Comparison of ENCODE assay signal across 1 cellular context in the genomic region with DNA sequence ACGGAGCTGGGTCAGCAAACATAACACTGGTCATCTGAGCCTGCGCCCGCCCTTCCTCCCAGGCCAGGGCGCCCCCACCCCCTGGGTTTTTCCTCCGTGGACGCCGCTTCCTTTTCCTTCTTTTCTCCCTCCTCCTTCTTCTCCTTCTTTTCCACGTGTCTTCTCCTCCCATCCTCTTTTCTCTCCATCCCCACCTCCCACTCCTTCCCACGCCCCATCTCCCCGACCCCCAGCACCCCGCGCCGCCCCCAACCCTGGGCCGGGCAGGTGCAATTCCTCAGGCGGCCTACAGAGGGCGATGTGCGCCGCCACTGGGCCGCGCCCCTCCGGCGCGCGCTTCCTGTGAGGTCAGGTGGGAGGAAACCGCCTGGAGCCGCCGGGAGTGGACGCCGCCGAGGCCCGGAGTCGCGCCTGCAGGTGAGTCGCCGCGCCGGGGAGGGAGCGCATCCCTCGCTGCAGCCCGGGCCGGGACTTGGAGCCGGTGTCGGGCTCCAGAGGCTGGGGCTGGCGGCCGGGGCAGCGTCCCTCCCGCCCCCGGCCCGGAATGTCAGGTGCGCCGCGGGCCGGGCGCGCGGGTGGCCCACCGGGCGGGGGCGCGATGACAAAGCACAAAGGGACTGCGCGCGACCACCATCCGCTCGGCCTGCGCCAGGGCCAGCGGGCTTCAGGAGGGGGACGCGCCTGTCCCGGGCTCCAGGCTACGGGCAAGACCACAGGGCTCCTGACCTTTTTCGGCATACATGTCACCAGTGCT.
A peak's percentile ranks its signal among the peaks of the same experiment; 100 is the strongest.
TF ChIP-seq lines count a peak whose summit lies in the region.

A gene with protein sequence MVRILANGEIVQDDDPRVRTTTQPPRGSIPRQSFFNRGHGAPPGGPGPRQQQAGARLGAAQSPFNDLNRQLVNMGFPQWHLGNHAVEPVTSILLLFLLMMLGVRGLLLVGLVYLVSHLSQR (plus strand): TSS at position 351 of the 754 bp plus-strand sequence. CDS start 1,497 bp downstream, outside the sequence.

TF ChIP-seq in K562, 482 proteins besides CTCF, POLR2A, EP300 and RAD21 (continued from another document and continues in another):
- TF ChIP-seq, protein P1, sequence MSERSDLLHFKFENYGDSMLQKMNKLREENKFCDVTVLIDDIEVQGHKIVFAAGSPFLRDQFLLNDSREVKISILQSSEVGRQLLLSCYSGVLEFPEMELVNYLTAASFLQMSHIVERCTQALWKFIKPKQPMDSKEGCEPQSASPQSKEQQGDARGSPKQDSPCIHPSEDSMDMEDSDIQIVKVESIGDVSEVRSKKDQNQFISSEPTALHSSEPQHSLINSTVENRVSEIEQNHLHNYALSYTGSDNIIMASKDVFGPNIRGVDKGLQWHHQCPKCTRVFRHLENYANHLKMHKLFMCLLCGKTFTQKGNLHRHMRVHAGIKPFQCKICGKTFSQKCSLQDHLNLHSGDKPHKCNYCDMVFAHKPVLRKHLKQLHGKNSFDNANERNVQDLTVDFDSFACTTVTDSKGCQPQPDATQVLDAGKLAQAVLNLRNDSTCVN (CRISPR knock-in tag; IDR thresholded peaks at IDR 0.05) = 0 out of 2 replicates have a peak, but pooled peaks have one; percentile 85
- TF ChIP-seq PHB2 (IDR thresholded peaks at IDR 0.05; ENCODE audit: low read depth) (peak; percentile 40; the same call in 1 of the 2 replicates), FOXP1 (CRISPR knock-in tag; IDR thresholded peaks at IDR 0.05) (0 out of 2 replicates have a peak, but pooled peaks have one; percentile 38), NR3C1 (CRISPR knock-in tag; IDR thresholded peaks at IDR 0.05) (peak; percentile 44; the same call in 1 of the 2 replicates), KDM5B (IDR thresholded peaks at IDR 0.05; ENCODE audit: insufficient replicate concordance, low read depth, low read length) (peak; percentile 45), PTBP1 (IDR thresholded peaks at IDR 0.05; ENCODE audit: low read depth, low read length) (no peak), ATF7 (IDR thresholded peaks at IDR 0.05) (0 out of 2 replicates have a peak, but pooled peaks have one; percentile 40), XRCC5 (IDR thresholded peaks at IDR 0.05; ENCODE audit: low read depth, low read length) (peak; percentile 20; the same call in 1 of the 2 replicates), L3MBTL2 (IDR thresholded peaks at IDR 0.05) (peak; percentile 89), ZNF707 (CRISPR knock-in tag; conservative IDR thresholded peaks at IDR 0.05) (no peak), ZEB2 (IDR thresholded peaks at IDR 0.05) (peak; percentile 61), NRF1 (conservative IDR thresholded peaks at IDR 0.05 in 1 of 2, IDR thresholded peaks at IDR 0.05 in 1 of 2) (peak in 1 of 2 experiments; percentile 44; a peak in 3 of 4 replicates), HLTF (IDR thresholded peaks at IDR 0.05) (peak; percentile 89; the same call in 1 of the 2 replicates), ETV1 (tag; conservative IDR thresholded peaks at IDR 0.05; ENCODE audit: low read depth) (peak; percentile 44; the same call in 1 of the 2 replicates), CTBP1 (IDR thresholded peaks at IDR 0.05; ENCODE audit: borderline replicate concordance) (peak; percentile 88), RBBP5 (IDR thresholded peaks at IDR 0.05; ENCODE audit: borderline replicate concordance, insufficient read depth, low read length, poor library complexity, severe bottlenecking) (peak; percentile 65), TEAD4 (IDR thresholded peaks at IDR 0.05; ENCODE audit: low read length) (no peak), TEAD4 (CRISPR knock-in tag; IDR thresholded peaks at IDR 0.05; ENCODE audit: borderline replicate concordance) (no peak), CXXC5 (CRISPR knock-in tag; IDR thresholded peaks at IDR 0.05) (peak; percentile 82), MAZ (CRISPR knock-in tag; conservative IDR thresholded peaks at IDR 0.05 in 1 of 2, IDR thresholded peaks at IDR 0.05 in 1 of 2) (peak in 1 of 2 experiments; percentile 81; a peak in 2 of 4 replicates), TAF1 (IDR thresholded peaks at IDR 0.05; ENCODE audit: control insufficient read depth, extremely low read depth, insufficient read depth, low read length, severe bottlenecking) (peak; percentile 27), CC2D1A (IDR thresholded peaks at IDR 0.05) (0 out of 2 replicates have a peak, but pooled peaks have one; percentile 45), EGR1 (conservative IDR thresholded peaks at IDR 0.05) (peak; percentile 82), NCOR1 (IDR thresholded peaks at IDR 0.05) (no peak), MCM2 (IDR thresholded peaks at IDR 0.05; ENCODE audit: low read depth) (no peak), LARP7 (IDR thresholded peaks at IDR 0.05) (peak; percentile 72; the same call in 1 of the 2 replicates), OTX1 (CRISPR knock-in tag; IDR thresholded peaks at IDR 0.05) (peak; percentile 64; the same call in 1 of the 2 replicates), RB1 (IDR thresholded peaks at IDR 0.05; ENCODE audit: low read depth) (peak; percentile 82), SAP30 (IDR thresholded peaks at IDR 0.05; ENCODE audit: borderline replicate concordance, insufficient read depth, low read depth, low read length, poor library complexity, severe bottlenecking) (peak; percentile 31)
- TF ChIP-seq, protein P2, sequence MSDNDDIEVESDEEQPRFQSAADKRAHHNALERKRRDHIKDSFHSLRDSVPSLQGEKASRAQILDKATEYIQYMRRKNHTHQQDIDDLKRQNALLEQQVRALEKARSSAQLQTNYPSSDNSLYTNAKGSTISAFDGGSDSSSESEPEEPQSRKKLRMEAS (CRISPR knock-in tag; IDR thresholded peaks at IDR 0.05) = peak; percentile 51; the same call in 1 of the 2 replicates
- TF ChIP-seq, protein P3, sequence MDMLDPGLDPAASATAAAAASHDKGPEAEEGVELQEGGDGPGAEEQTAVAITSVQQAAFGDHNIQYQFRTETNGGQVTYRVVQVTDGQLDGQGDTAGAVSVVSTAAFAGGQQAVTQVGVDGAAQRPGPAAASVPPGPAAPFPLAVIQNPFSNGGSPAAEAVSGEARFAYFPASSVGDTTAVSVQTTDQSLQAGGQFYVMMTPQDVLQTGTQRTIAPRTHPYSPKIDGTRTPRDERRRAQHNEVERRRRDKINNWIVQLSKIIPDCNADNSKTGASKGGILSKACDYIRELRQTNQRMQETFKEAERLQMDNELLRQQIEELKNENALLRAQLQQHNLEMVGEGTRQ (CRISPR knock-in tag; IDR thresholded peaks at IDR 0.05) = peak; percentile 76
- TF ChIP-seq, protein P4, sequence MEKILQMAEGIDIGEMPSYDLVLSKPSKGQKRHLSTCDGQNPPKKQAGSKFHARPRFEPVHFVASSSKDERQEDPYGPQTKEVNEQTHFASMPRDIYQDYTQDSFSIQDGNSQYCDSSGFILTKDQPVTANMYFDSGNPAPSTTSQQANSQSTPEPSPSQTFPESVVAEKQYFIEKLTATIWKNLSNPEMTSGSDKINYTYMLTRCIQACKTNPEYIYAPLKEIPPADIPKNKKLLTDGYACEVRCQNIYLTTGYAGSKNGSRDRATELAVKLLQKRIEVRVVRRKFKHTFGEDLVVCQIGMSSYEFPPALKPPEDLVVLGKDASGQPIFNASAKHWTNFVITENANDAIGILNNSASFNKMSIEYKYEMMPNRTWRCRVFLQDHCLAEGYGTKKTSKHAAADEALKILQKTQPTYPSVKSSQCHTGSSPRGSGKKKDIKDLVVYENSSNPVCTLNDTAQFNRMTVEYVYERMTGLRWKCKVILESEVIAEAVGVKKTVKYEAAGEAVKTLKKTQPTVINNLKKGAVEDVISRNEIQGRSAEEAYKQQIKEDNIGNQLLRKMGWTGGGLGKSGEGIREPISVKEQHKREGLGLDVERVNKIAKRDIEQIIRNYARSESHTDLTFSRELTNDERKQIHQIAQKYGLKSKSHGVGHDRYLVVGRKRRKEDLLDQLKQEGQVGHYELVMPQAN (IDR thresholded peaks at IDR 0.05; ENCODE audit: borderline replicate concordance) = 0 out of 2 replicates have a peak, but pooled peaks have one; percentile 31
- TF ChIP-seq, protein P5, sequence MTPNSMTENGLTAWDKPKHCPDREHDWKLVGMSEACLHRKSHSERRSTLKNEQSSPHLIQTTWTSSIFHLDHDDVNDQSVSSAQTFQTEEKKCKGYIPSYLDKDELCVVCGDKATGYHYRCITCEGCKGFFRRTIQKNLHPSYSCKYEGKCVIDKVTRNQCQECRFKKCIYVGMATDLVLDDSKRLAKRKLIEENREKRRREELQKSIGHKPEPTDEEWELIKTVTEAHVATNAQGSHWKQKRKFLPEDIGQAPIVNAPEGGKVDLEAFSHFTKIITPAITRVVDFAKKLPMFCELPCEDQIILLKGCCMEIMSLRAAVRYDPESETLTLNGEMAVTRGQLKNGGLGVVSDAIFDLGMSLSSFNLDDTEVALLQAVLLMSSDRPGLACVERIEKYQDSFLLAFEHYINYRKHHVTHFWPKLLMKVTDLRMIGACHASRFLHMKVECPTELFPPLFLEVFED (CRISPR knock-in tag; conservative IDR thresholded peaks at IDR 0.05) = peak; percentile 76; the same call in 1 of the 2 replicates
- TF ChIP-seq, protein P6, sequence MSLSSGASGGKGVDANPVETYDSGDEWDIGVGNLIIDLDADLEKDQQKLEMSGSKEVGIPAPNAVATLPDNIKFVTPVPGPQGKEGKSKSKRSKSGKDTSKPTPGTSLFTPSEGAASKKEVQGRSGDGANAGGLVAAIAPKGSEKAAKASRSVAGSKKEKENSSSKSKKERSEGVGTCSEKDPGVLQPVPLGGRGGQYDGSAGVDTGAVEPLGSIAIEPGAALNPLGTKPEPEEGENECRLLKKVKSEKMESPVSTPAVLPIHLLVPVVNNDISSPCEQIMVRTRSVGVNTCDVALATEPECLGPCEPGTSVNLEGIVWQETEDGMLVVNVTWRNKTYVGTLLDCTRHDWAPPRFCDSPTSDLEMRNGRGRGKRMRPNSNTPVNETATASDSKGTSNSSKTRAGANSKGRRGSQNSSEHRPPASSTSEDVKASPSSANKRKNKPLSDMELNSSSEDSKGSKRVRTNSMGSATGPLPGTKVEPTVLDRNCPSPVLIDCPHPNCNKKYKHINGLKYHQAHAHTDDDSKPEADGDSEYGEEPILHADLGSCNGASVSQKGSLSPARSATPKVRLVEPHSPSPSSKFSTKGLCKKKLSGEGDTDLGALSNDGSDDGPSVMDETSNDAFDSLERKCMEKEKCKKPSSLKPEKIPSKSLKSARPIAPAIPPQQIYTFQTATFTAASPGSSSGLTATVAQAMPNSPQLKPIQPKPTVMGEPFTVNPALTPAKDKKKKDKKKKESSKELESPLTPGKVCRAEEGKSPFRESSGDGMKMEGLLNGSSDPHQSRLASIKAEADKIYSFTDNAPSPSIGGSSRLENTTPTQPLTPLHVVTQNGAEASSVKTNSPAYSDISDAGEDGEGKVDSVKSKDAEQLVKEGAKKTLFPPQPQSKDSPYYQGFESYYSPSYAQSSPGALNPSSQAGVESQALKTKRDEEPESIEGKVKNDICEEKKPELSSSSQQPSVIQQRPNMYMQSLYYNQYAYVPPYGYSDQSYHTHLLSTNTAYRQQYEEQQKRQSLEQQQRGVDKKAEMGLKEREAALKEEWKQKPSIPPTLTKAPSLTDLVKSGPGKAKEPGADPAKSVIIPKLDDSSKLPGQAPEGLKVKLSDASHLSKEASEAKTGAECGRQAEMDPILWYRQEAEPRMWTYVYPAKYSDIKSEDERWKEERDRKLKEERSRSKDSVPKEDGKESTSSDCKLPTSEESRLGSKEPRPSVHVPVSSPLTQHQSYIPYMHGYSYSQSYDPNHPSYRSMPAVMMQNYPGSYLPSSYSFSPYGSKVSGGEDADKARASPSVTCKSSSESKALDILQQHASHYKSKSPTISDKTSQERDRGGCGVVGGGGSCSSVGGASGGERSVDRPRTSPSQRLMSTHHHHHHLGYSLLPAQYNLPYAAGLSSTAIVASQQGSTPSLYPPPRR (CRISPR knock-in tag; IDR thresholded peaks at IDR 0.05; ENCODE audit: borderline replicate concordance) = 0 out of 2 replicates have a peak, but pooled peaks have one; percentile 33
- TF ChIP-seq, protein P7, sequence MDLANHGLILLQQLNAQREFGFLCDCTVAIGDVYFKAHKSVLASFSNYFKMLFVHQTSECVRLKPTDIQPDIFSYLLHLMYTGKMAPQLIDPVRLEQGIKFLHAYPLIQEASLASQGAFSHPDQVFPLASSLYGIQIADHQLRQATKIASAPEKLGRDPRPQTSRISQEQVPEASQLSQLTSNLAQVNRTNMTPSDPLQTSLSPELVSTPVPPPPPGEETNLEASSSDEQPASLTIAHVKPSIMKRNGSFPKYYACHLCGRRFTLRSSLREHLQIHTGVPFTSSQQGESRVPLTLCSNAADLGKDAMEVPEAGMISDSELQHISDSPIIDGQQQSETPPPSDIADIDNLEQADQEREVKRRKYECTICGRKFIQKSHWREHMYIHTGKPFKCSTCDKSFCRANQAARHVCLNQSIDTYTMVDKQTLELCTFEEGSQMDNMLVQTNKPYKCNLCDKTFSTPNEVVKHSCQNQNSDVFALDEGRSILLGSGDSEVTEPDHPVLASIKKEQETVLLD (IDR thresholded peaks at IDR 0.05) = peak; percentile 67
- TF ChIP-seq, protein P8, sequence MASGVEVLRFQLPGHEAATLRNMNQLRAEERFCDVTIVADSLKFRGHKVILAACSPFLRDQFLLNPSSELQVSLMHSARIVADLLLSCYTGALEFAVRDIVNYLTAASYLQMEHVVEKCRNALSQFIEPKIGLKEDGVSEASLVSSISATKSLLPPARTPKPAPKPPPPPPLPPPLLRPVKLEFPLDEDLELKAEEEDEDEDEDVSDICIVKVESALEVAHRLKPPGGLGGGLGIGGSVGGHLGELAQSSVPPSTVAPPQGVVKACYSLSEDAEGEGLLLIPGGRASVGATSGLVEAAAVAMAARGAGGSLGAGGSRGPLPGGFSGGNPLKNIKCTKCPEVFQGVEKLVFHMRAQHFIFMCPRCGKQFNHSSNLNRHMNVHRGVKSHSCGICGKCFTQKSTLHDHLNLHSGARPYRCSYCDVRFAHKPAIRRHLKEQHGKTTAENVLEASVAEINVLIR (CRISPR knock-in tag; IDR thresholded peaks at IDR 0.05) = no peak
- TF ChIP-seq, protein P9, sequence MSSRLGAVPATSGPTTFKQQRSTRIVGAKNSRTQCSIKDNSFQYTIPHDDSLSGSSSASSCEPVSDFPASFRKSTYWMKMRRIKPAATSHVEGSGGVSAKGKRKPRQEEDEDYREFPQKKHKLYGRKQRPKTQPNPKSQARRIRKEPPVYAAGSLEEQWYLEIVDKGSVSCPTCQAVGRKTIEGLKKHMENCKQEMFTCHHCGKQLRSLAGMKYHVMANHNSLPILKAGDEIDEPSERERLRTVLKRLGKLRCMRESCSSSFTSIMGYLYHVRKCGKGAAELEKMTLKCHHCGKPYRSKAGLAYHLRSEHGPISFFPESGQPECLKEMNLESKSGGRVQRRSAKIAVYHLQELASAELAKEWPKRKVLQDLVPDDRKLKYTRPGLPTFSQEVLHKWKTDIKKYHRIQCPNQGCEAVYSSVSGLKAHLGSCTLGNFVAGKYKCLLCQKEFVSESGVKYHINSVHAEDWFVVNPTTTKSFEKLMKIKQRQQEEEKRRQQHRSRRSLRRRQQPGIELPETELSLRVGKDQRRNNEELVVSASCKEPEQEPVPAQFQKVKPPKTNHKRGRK (tag; IDR thresholded peaks at IDR 0.05) = peak; percentile 95
- TF ChIP-seq, protein P10, sequence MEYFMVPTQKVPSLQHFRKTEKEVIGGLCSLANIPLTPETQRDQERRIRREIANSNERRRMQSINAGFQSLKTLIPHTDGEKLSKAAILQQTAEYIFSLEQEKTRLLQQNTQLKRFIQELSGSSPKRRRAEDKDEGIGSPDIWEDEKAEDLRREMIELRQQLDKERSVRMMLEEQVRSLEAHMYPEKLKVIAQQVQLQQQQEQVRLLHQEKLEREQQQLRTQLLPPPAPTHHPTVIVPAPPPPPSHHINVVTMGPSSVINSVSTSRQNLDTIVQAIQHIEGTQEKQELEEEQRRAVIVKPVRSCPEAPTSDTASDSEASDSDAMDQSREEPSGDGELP (CRISPR knock-in tag; IDR thresholded peaks at IDR 0.05; ENCODE audit: borderline replicate concordance) = peak; percentile 76
- TF ChIP-seq, protein P11, sequence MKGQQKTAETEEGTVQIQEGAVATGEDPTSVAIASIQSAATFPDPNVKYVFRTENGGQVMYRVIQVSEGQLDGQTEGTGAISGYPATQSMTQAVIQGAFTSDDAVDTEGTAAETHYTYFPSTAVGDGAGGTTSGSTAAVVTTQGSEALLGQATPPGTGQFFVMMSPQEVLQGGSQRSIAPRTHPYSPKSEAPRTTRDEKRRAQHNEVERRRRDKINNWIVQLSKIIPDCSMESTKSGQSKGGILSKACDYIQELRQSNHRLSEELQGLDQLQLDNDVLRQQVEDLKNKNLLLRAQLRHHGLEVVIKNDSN (CRISPR knock-in tag; IDR thresholded peaks at IDR 0.05) = peak; percentile 71
